In the genomic region with DNA sequence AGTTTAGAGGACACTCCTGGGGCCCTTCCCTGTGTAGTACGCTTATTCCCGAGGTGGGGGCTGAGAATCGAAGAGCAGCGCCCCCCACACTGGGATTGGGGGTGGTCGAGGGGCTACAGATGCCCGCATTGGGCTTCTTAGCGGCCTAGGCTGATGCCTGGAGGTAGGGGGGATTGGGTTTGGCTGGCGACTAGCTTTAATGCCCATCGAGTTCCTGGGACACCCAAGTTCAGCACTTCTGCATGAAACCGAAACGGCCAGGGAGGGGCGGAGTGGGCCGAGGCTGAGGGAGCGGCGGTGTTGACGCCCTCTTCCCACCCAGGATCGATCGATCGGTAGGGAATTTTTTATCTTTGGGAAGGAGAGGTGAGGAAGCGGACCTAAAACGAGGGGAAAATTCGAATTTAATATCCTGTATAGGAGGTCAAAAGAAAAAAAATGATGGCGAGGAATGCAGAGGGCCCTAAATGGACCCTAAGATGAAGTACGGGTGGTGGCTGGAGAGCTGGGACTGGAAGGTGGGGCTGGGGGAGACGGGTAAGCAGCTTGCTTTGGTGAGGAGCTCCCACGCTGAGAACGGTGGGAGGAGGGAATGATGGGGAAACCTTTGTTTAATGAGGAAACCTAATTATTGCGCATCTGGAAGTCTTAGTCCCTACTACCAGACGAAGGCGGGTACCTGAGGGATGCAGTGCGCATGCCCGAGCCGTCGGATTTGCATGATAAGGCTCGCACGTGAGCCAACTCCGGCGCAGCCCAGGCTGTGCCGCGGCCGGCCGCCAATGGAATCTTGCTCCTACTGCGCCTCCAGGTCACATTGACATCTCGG, we compare ENCODE assay signal across 1 cellular context.
TF ChIP-seq lines count a peak whose summit lies in the region.

No MANE protein-coding gene starts in this region.

TF ChIP-seq in H1, 55 proteins besides CTCF, POLR2A, EP300 and RAD21:
- TF ChIP-seq, protein P1, sequence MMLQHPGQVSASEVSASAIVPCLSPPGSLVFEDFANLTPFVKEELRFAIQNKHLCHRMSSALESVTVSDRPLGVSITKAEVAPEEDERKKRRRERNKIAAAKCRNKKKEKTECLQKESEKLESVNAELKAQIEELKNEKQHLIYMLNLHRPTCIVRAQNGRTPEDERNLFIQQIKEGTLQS (IDR thresholded peaks at IDR 0.05; ENCODE audit: insufficient read depth, low read depth, low read length): no peak
- TF ChIP-seq HDAC6 (IDR thresholded peaks at IDR 0.05; ENCODE audit: low read depth, low read length) (no peak), BCL11A (IDR thresholded peaks at IDR 0.05; ENCODE audit: low read depth in 2 of 2, low read length in 2 of 2) (no peak), SRF (IDR thresholded peaks at IDR 0.05; ENCODE audit: low read depth, low read length) (no peak), RFX5 (IDR thresholded peaks at IDR 0.05; ENCODE audit: borderline replicate concordance, low read depth, low read length) (no peak), JUN (IDR thresholded peaks at IDR 0.05; ENCODE audit: low read depth, low read length) (no peak), KDM1A (IDR thresholded peaks at IDR 0.05; ENCODE audit: borderline replicate concordance, low read length) (no peak), EGR1 (IDR thresholded peaks at IDR 0.05; ENCODE audit: borderline replicate concordance, low read depth, low read length) (no peak), CBX8 (IDR thresholded peaks at IDR 0.05; ENCODE audit: borderline replicate concordance, low read depth, low read length) (no peak), TCF12 (IDR thresholded peaks at IDR 0.05; ENCODE audit: low read depth, low read length) (0 out of 2 replicates have a peak, but pooled peaks have one; percentile 19), CHD2 (IDR thresholded peaks at IDR 0.05; ENCODE audit: low read length) (no peak), SUZ12 (IDR thresholded peaks at IDR 0.05; ENCODE audit: low read length) (peak; percentile 89; the same call in 1 of the 2 replicates), TAF1 (IDR thresholded peaks at IDR 0.05; ENCODE audit: low read depth, low read length) (no peak), GTF2F1 (IDR thresholded peaks at IDR 0.05; ENCODE audit: borderline replicate concordance, low read depth, low read length) (no peak), HDAC2 (IDR thresholded peaks at IDR 0.05; ENCODE audit: borderline replicate concordance in 1 of 2, low read depth in 2 of 2, low read length in 2 of 2) (no peak), RXRA (IDR thresholded peaks at IDR 0.05; ENCODE audit: insufficient read depth, low read depth, low read length) (no peak), NANOG (IDR thresholded peaks at IDR 0.05; ENCODE audit: insufficient read depth, low read depth, low read length, poor library complexity, severe bottlenecking) (no peak), SP2 (IDR thresholded peaks at IDR 0.05; ENCODE audit: low read length) (no peak), TEAD4 (IDR thresholded peaks at IDR 0.05; ENCODE audit: low read depth, low read length) (no peak), CEBPB (IDR thresholded peaks at IDR 0.05; ENCODE audit: low read depth, low read length) (no peak), RBBP5 (IDR thresholded peaks at IDR 0.05; ENCODE audit: borderline replicate concordance, low read depth, low read length) (no peak), BRCA1 (IDR thresholded peaks at IDR 0.05; ENCODE audit: low read depth, low read length) (no peak), SP4 (IDR thresholded peaks at IDR 0.05; ENCODE audit: low read length) (no peak), JUND (IDR thresholded peaks at IDR 0.05; ENCODE audit: low read length) (no peak), POU5F1 (IDR thresholded peaks at IDR 0.05; ENCODE audit: low read depth, low read length) (peak; percentile 51; the same call in 1 of the 2 replicates), CREB1 (IDR thresholded peaks at IDR 0.05) (no peak), CHD1 (IDR thresholded peaks at IDR 0.05; ENCODE audit: low read depth, low read length) (no peak), PHF8 (conservative IDR thresholded peaks at IDR 0.05; ENCODE audit: low read depth, low read length) (no peak), RNF2 (IDR thresholded peaks at IDR 0.05; ENCODE audit: borderline replicate concordance, low read depth, low read length, missing control alignments, poor library complexity, severe bottlenecking) (peak; percentile 57), YY1 (IDR thresholded peaks at IDR 0.05; ENCODE audit: low read depth, low read length) (no peak), POLR2AphosphoS5 (IDR thresholded peaks at IDR 0.05; ENCODE audit: low read depth, low read length) (no peak), SIX5 (IDR thresholded peaks at IDR 0.05; ENCODE audit: low read depth, low read length) (no peak), TAF7 (optimal IDR thresholded peaks at IDR 0.05; ENCODE audit: borderline replicate concordance, low read depth, low read length) (no peak), MAFK (IDR thresholded peaks at IDR 0.05; ENCODE audit: low read depth, low read length) (no peak), EZH2 (IDR thresholded peaks at IDR 0.05; ENCODE audit: low read depth, low read length, severe bottlenecking) (peak; percentile 90), KDM5A (IDR thresholded peaks at IDR 0.05; ENCODE audit: low read length) (no peak), SIRT6 (IDR thresholded peaks at IDR 0.05; ENCODE audit: low read length) (no peak), SP1 (IDR thresholded peaks at IDR 0.05; ENCODE audit: low read depth, low read length) (peak; percentile 75), TBP (IDR thresholded peaks at IDR 0.05; ENCODE audit: low read depth, low read length) (no peak), NRF1 (IDR thresholded peaks at IDR 0.05; ENCODE audit: low read depth, low read length) (peak; percentile 91), ASH2L (IDR thresholded peaks at IDR 0.05; ENCODE audit: low read length) (no peak), ZNF274 (IDR thresholded peaks at IDR 0.05; ENCODE audit: borderline replicate concordance, extremely low read depth, low read length) (no peak), CTBP2 (IDR thresholded peaks at IDR 0.05; ENCODE audit: borderline replicate concordance, insufficient read depth, insufficient read length, low read length) (no peak), SIN3A (conservative IDR thresholded peaks at IDR 0.05 in 1 of 2, IDR thresholded peaks at IDR 0.05 in 1 of 2; ENCODE audit: low read depth in 1 of 2, low read length in 2 of 2) (no peak), KDM4A (IDR thresholded peaks at IDR 0.05; ENCODE audit: low read depth, low read length, severe bottlenecking) (peak; percentile 31), CBX5 (IDR thresholded peaks at IDR 0.05; ENCODE audit: low read depth, low read length) (no peak), BACH1 (IDR thresholded peaks at IDR 0.05; ENCODE audit: low read length) (no peak), FOSL1 (IDR thresholded peaks at IDR 0.05; ENCODE audit: insufficient read depth, low read depth, low read length) (no peak), SAP30 (IDR thresholded peaks at IDR 0.05; ENCODE audit: insufficient read depth, insufficient replicate concordance, low read length) (no peak), GABPA (IDR thresholded peaks at IDR 0.05; ENCODE audit: borderline replicate concordance, insufficient read depth, low read length) (no peak)
- TF ChIP-seq, protein P2, sequence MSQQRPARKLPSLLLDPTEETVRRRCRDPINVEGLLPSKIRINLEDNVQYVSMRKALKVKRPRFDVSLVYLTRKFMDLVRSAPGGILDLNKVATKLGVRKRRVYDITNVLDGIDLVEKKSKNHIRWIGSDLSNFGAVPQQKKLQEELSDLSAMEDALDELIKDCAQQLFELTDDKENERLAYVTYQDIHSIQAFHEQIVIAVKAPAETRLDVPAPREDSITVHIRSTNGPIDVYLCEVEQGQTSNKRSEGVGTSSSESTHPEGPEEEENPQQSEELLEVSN (IDR thresholded peaks at IDR 0.05): peak; percentile 85; the same call in 1 of the 2 replicates
- TF ChIP-seq, protein P3, sequence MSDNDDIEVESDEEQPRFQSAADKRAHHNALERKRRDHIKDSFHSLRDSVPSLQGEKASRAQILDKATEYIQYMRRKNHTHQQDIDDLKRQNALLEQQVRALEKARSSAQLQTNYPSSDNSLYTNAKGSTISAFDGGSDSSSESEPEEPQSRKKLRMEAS (IDR thresholded peaks at IDR 0.05): peak; percentile 94
- TF ChIP-seq, protein P4, sequence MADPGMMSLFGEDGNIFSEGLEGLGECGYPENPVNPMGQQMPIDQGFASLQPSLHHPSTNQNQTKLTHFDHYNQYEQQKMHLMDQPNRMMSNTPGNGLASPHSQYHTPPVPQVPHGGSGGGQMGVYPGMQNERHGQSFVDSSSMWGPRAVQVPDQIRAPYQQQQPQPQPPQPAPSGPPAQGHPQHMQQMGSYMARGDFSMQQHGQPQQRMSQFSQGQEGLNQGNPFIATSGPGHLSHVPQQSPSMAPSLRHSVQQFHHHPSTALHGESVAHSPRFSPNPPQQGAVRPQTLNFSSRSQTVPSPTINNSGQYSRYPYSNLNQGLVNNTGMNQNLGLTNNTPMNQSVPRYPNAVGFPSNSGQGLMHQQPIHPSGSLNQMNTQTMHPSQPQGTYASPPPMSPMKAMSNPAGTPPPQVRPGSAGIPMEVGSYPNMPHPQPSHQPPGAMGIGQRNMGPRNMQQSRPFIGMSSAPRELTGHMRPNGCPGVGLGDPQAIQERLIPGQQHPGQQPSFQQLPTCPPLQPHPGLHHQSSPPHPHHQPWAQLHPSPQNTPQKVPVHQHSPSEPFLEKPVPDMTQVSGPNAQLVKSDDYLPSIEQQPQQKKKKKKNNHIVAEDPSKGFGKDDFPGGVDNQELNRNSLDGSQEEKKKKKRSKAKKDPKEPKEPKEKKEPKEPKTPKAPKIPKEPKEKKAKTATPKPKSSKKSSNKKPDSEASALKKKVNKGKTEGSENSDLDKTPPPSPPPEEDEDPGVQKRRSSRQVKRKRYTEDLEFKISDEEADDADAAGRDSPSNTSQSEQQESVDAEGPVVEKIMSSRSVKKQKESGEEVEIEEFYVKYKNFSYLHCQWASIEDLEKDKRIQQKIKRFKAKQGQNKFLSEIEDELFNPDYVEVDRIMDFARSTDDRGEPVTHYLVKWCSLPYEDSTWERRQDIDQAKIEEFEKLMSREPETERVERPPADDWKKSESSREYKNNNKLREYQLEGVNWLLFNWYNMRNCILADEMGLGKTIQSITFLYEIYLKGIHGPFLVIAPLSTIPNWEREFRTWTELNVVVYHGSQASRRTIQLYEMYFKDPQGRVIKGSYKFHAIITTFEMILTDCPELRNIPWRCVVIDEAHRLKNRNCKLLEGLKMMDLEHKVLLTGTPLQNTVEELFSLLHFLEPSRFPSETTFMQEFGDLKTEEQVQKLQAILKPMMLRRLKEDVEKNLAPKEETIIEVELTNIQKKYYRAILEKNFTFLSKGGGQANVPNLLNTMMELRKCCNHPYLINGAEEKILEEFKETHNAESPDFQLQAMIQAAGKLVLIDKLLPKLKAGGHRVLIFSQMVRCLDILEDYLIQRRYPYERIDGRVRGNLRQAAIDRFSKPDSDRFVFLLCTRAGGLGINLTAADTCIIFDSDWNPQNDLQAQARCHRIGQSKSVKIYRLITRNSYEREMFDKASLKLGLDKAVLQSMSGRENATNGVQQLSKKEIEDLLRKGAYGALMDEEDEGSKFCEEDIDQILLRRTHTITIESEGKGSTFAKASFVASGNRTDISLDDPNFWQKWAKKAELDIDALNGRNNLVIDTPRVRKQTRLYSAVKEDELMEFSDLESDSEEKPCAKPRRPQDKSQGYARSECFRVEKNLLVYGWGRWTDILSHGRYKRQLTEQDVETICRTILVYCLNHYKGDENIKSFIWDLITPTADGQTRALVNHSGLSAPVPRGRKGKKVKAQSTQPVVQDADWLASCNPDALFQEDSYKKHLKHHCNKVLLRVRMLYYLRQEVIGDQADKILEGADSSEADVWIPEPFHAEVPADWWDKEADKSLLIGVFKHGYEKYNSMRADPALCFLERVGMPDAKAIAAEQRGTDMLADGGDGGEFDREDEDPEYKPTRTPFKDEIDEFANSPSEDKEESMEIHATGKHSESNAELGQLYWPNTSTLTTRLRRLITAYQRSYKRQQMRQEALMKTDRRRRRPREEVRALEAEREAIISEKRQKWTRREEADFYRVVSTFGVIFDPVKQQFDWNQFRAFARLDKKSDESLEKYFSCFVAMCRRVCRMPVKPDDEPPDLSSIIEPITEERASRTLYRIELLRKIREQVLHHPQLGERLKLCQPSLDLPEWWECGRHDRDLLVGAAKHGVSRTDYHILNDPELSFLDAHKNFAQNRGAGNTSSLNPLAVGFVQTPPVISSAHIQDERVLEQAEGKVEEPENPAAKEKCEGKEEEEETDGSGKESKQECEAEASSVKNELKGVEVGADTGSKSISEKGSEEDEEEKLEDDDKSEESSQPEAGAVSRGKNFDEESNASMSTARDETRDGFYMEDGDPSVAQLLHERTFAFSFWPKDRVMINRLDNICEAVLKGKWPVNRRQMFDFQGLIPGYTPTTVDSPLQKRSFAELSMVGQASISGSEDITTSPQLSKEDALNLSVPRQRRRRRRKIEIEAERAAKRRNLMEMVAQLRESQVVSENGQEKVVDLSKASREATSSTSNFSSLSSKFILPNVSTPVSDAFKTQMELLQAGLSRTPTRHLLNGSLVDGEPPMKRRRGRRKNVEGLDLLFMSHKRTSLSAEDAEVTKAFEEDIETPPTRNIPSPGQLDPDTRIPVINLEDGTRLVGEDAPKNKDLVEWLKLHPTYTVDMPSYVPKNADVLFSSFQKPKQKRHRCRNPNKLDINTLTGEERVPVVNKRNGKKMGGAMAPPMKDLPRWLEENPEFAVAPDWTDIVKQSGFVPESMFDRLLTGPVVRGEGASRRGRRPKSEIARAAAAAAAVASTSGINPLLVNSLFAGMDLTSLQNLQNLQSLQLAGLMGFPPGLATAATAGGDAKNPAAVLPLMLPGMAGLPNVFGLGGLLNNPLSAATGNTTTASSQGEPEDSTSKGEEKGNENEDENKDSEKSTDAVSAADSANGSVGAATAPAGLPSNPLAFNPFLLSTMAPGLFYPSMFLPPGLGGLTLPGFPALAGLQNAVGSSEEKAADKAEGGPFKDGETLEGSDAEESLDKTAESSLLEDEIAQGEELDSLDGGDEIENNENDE (IDR thresholded peaks at IDR 0.05; ENCODE audit: insufficient replicate concordance, low read length): no peak
- TF ChIP-seq, protein P5, sequence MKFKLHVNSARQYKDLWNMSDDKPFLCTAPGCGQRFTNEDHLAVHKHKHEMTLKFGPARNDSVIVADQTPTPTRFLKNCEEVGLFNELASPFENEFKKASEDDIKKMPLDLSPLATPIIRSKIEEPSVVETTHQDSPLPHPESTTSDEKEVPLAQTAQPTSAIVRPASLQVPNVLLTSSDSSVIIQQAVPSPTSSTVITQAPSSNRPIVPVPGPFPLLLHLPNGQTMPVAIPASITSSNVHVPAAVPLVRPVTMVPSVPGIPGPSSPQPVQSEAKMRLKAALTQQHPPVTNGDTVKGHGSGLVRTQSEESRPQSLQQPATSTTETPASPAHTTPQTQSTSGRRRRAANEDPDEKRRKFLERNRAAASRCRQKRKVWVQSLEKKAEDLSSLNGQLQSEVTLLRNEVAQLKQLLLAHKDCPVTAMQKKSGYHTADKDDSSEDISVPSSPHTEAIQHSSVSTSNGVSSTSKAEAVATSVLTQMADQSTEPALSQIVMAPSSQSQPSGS (IDR thresholded peaks at IDR 0.05; ENCODE audit: low read length): no peak
- TF ChIP-seq, protein P6, sequence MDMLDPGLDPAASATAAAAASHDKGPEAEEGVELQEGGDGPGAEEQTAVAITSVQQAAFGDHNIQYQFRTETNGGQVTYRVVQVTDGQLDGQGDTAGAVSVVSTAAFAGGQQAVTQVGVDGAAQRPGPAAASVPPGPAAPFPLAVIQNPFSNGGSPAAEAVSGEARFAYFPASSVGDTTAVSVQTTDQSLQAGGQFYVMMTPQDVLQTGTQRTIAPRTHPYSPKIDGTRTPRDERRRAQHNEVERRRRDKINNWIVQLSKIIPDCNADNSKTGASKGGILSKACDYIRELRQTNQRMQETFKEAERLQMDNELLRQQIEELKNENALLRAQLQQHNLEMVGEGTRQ (IDR thresholded peaks at IDR 0.05; ENCODE audit: low read length): peak; percentile 52
